Comparison of ENCODE assay signal across 8 cellular contexts in the genomic region with DNA sequence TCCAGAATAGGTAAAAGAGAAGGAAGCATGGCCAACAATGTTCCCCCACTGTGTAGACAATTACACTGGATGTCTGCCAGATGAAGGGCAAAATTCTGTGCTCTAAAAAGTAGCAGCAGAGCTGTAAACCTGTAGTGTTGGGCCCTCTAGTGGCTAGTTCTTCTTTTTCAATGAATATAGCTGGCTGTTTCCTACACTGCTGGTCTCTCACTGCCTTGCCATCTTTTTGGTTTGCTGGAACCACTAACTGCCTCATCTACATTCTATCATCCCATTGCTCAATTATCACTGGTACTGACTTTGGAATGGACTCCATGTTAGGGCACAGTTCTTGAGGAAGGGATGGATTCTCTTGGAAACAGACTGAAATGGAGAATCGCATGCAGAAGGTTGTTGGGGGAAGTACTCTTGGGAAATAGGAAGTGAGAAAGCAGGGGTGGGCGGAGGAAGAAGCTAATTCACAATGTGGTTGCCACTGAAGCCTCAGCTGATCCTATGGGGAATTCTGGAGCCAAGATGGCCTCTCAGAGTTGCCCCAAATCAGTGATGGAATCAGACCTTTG. TPM values are rescaled to one million over a fixed set of nuclear protein-coding genes. Genes with fewer than 3 reads are reported as not detected.
DNase-seq lines count a peak whose midpoint lies in the region; FAIRE-seq and TF ChIP-seq lines count a peak whose summit lies in the region.

No MANE protein-coding gene starts in this region.

- TF ChIP-seq RAD21 in Ishikawa (IDR thresholded peaks at IDR 0.05; ENCODE audit: low read depth): peak; percentile 96

- TF ChIP-seq POLR2A in GM12892 (IDR thresholded peaks at IDR 0.05; ENCODE audit: low read depth, low read length): no peak

- peak; percentile 88 for FAIRE-seq in GM12892 (lab: Jason Lieb, UNC)

- H3K36me3 ChIP-seq in neutrophil: peaks cover 28% of the 10 kb centered on the region

- peak overlapping the region; percentile 80 for H3K27ac ChIP-seq in neutrophil

- TF ChIP-seq EP300 in Ishikawa (IDR thresholded peaks at IDR 0.05; ENCODE audit: borderline replicate concordance): no peak

- peak overlapping the region; percentile 9 to 12 for H3K4me3 ChIP-seq in neutrophil (ENCODE audit: low read depth in 1 of 2, low read length in 1 of 2)

- peaks cover 33 to 39% of the 10 kb centered on the region in 2 experiments for H3K4me1 ChIP-seq in neutrophil (ENCODE audit: control insufficient read depth in 1 of 2, insufficient read depth in 1 of 2, low read depth in 1 of 2, low read length in 1 of 2)

- no peaks in the 10 kb centered on the region for H3K9me3 ChIP-seq in neutrophil

- TF ChIP-seq CTCF in neutrophil (IDR thresholded peaks at IDR 0.05): peak; percentile 71

- no peaks in the 10 kb centered on the region for H3K27me3 ChIP-seq in neutrophil

- DNase-seq in AG08395 (ENCODE audit: low spot score) (peak; percentile 80), GM12892 (ENCODE audit: insufficient read length) (no peak), NOMO-1 (lab: John Stamatoyannopoulos, UW; ENCODE audit: unreplicated experiment in 2 of 2) (peak; percentile 83 to 88), activated T-cell treated with anti-CD3 and anti-CD28 coated beads for 1 hour (ENCODE audit: low read depth) (peak; percentile 9), fibroblast of peridontal ligament (ENCODE audit: extremely low read depth) (peak; percentile 89), NK-92 (lab: John Stamatoyannopoulos, UW; ENCODE audit: unreplicated experiment) (no peak)

TF ChIP-seq in Ishikawa, 13 proteins besides CTCF, POLR2A, EP300 and RAD21:
- TF ChIP-seq ZBTB7A (IDR thresholded peaks at IDR 0.05; ENCODE audit: low read depth) (no peak), NFIC (IDR thresholded peaks at IDR 0.05) (peak; percentile 75), TAF1 (IDR thresholded peaks at IDR 0.05; ENCODE audit: low read depth) (no peak), FOXM1 (IDR thresholded peaks at IDR 0.05; ENCODE audit: borderline replicate concordance, low read depth) (no peak)

RNA-seq across cellular contexts. Expression of gene KCNE3, which starts 17.9 kb away (rescaled TPM):
- not detected for polyA plus RNA-seq in GM12892 (2012; ENCODE audit: missing spikeins)

RNA-seq across cellular contexts. Expression of gene LIPT2, which starts 44.1 kb away (rescaled TPM):
- 3.8 TPM for polyA plus RNA-seq in GM12892 (2012; ENCODE audit: missing spikeins)

RNA-seq across cellular contexts. Expression of gene PGM2L1, which starts 51.2 kb away (rescaled TPM):
- polyA plus RNA-seq in GM12892 (2012; ENCODE audit: missing spikeins): 0.15 TPM

Comparison
In these comparisons a context has a peak if more than half of its experiments do, and no peak if none do; other contexts are left out.
1. DNase-seq: peak in AG08395 (single experiment), NOMO-1 (2 of 2), activated T-cell treated with anti-CD3 and anti-CD28 coated beads for 1 hour (single experiment) and fibroblast of peridontal ligament (single experiment); none in GM12892 (single experiment) and NK-92 (single experiment).